ENCODE assay signal across 7 cellular contexts in the genomic region with DNA sequence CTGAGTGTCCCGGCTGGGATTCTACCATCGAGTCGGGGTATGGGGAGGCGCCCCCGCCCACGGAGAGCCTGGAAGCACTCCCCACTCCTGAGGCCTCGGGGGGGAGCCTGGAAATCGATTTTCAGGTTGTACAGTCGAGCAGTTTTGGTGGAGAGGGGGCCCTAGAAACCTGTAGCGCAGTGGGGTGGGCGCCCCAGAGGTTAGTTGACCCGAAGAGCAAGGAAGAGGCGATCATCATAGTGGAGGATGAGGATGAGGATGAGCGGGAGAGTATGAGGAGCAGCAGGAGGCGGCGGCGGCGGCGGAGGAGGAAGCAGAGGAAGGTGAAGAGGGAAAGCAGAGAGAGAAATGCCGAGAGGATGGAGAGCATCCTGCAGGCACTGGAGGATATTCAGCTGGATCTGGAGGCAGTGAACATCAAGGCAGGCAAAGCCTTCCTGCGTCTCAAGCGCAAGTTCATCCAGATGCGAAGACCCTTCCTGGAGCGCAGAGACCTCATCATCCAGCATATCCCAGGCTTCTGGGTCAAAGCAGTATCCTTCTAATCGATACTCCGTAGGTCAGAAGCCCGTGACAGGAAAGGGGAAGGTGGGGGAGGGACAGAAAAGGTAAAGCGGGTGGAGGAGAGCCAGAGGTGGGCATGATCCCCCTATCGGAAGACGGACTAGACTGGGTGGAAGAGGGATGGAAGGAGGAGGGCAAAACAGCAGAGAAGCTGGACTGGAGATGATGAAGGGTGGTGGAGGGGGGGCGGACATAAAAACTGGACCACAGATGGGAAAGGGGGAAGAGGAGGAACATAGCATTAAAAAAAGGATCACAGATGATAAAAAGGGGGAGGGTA. TPM values are rescaled to one million over a fixed set of nuclear protein-coding genes. Genes with fewer than 3 reads are reported as not detected.
A peak's percentile ranks its signal among the peaks of the same experiment; 100 is the strongest.
DNase-seq lines count a peak whose midpoint lies in the region; ATAC-seq lines count a peak whose summit lies in the region.

No MANE protein-coding gene starts in this region.

- H3K27me3 ChIP-seq in iPS-18a (ENCODE audit: control insufficient read depth, insufficient read depth, low read length): no peaks in the 10 kb centered on the region

- no peaks in the 10 kb centered on the region for H3K4me1 ChIP-seq in iPS-18a (ENCODE audit: control insufficient read depth, low read depth, low read length)

- H3K9me3 Mint-ChIP-seq in activated T-cell treated with anti-CD3 and anti-CD28 coated beads, Interleukin-2, amount 50 U/mL, for 4 hours: no peaks in the 10 kb centered on the region
- no peaks in the 10 kb centered on the region for H3K9me3 Mint-ChIP-seq in stimulated activated naive CD8-positive, alpha-beta T cell treated with anti-CD3 and anti-CD28 coated beads, Interleukin-15, amount 100 ng/mL, for 72 hours

- H3K4me3 ChIP-seq in iPS-18a (ENCODE audit: low read length): peak overlapping the region; percentile 63

- H3K36me3 ChIP-seq in iPS-18a (ENCODE audit: control insufficient read depth, low read depth, low read length): peaks cover 21% of the 10 kb centered on the region

- H3K36me3 Mint-ChIP-seq in activated T-cell treated with anti-CD3 and anti-CD28 coated beads, Interleukin-2, amount 50 U/mL, for 4 hours (ENCODE audit: insufficient read depth): peaks cover 27% of the 10 kb centered on the region

- H3K27ac Mint-ChIP-seq in stimulated activated naive CD8-positive, alpha-beta T cell treated with anti-CD3 and anti-CD28 coated beads, Interleukin-15, amount 100 ng/mL, for 72 hours: peak overlapping the region; percentile 97 to 100

- DNase-seq in activated T-cell treated with anti-CD3 and anti-CD28 coated beads, Interleukin-2, amount 50 U/mL, for 4 hours: no peak
- no peak for DNase-seq in stimulated activated naive CD8-positive, alpha-beta T cell treated with anti-CD3 and anti-CD28 coated beads, Interleukin-15, amount 100 ng/mL, for 72 hours
- DNase-seq in NCI-H1694 treated with DMSO at 0.1 percent for 48 hours (lab: John Stamatoyannopoulos, UW): no peak
- DNase-seq in middle frontal gyrus (ENCODE audit: extremely low spot score, low spot score): no peak

- H3K27me3 Mint-ChIP-seq in activated T-cell treated with anti-CD3 and anti-CD28 coated beads, Interleukin-2, amount 50 U/mL, for 4 hours (ENCODE audit: low read depth): no peaks in the 10 kb centered on the region
- no peaks in the 10 kb centered on the region for H3K27me3 Mint-ChIP-seq in stimulated activated naive CD8-positive, alpha-beta T cell treated with anti-CD3 and anti-CD28 coated beads, Interleukin-15, amount 100 ng/mL, for 72 hours

- peaks cover 51% of the 10 kb centered on the region for H3K4me1 Mint-ChIP-seq in activated T-cell treated with anti-CD3 and anti-CD28 coated beads, Interleukin-2, amount 50 U/mL, for 4 hours (ENCODE audit: low read depth)
- H3K4me1 Mint-ChIP-seq in stimulated activated naive CD8-positive, alpha-beta T cell treated with anti-CD3 and anti-CD28 coated beads, Interleukin-15, amount 100 ng/mL, for 72 hours: peaks cover 62% of the 10 kb centered on the region

- peak overlapping the region; percentile 94 for H3K4me3 Mint-ChIP-seq in activated T-cell treated with anti-CD3 and anti-CD28 coated beads, Interleukin-2, amount 50 U/mL, for 4 hours
- H3K4me3 Mint-ChIP-seq in stimulated activated naive CD8-positive, alpha-beta T cell treated with anti-CD3 and anti-CD28 coated beads, Interleukin-15, amount 100 ng/mL, for 72 hours: peak overlapping the region; percentile 92 to 97

- peak; percentile 7 for ATAC-seq in HG03066 (IDR thresholded peaks at IDR 0.05; ENCODE audit: low read depth, unreplicated experiment)
- no peak for ATAC-seq in activated T-cell treated with anti-CD3 and anti-CD28 coated beads, Interleukin-2, amount 50 U/mL, for 4 hours
- no peak for ATAC-seq in stimulated activated naive CD8-positive, alpha-beta T cell treated with anti-CD3 and anti-CD28 coated beads, Interleukin-15, amount 100 ng/mL, for 72 hours
- no peak for ATAC-seq in HG03432 (IDR thresholded peaks at IDR 0.05; ENCODE audit: unreplicated experiment)

- H3K27ac ChIP-seq in iPS-18a (ENCODE audit: low read length): no peak overlapping the region

- peak overlapping the region; percentile 48 for H3K9ac ChIP-seq in iPS-18a (ENCODE audit: low read length)

- no peaks in the 10 kb centered on the region for H3K9me3 ChIP-seq in iPS-18a (ENCODE audit: control insufficient read depth, low read depth, low read length)

RNA-seq across cellular contexts. Expression of gene TSPYL2, which starts 0.8 kb away (rescaled TPM):
- total RNA-seq in activated T-cell treated with anti-CD3 and anti-CD28 coated beads, Interleukin-2, amount 50 U/mL, for 4 hours: 10 to 100 TPM; 55.8 to 73.3 (median 69.3) TPM

RNA-seq across cellular contexts. Expression of gene KANTR, which starts 10.9 kb away (rescaled TPM):
- total RNA-seq in activated T-cell treated with anti-CD3 and anti-CD28 coated beads, Interleukin-2, amount 50 U/mL, for 4 hours: 1 to 10 TPM; 3.4 to 4.1 (median 3.6) TPM

RNA-seq across cellular contexts. Expression of gene GPR173, which starts 34.4 kb away (rescaled TPM):
- total RNA-seq in activated T-cell treated with anti-CD3 and anti-CD28 coated beads, Interleukin-2, amount 50 U/mL, for 4 hours: under 1 TPM in 1 of 3 donors, not detected in 2; 0.05 TPM
